ENCODE assay signal across 20 cellular contexts in the genomic region with DNA sequence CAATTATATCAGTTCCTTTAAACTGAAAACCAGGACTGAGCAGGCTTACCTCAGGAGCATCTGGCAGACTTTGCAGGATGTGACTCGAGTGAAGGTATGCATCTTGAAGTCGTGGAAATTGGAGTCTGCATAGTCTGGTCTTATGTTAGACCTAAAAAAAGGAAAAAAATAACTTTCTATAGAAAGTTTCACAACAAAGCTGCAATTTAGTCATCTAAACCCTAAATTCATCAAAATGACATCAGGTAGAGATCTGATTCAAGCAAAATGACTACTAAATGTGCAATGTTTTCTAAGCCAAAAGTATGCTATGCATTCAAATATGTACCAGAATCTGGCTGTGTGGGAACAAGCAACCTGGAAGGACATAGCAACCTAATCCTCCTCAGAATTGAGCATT.
"Had no signal": no experiment of that assay in that cellular context is flagged by ENCODE, and none has a peak within 500 bp of the region (broad histone marks: within the 10 kb centered on the region; RNA-seq: fewer than 3 reads in every experiment).

No MANE protein-coding gene starts in this region.

- H3K27me3 ChIP-seq: cardiac muscle cell, dorsolateral prefrontal cortex, gastroesophageal sphincter, heart right ventricle, neural progenitor cell, right atrium auricular region had no signal

- DNase-seq: activated CD4-positive, alpha-beta T cell treated with anti-CD3 and anti-CD28 coated beads, Interleukin-2, amount 10 ng/mL, durations not matched to agents 7 days and 5 days; activated CD8-positive, alpha-beta T cell treated with anti-CD3 and anti-CD28 coated beads, Interleukin-2, amount 10 ng/mL, durations not matched to agents 7 days and 5 days; activated naive CD4-positive, alpha-beta T cell treated with anti-CD3 and anti-CD28 coated beads for 36 hours; activated naive CD8-positive, alpha-beta T cell treated with anti-CD3 and anti-CD28 coated beads, Interleukin-2, amount 50 U/mL, for 24 hours; activated T-cell treated with anti-CD3 and anti-CD28 coated beads, Interleukin-2, amount 50 U/mL, for 4 hours; aorta; dorsolateral prefrontal cortex; erythroblast; heart right ventricle; mesendoderm; naive thymus-derived CD4-positive, alpha-beta T cell; stimulated activated CD4-positive, alpha-beta T cell treated with anti-CD3 and anti-CD28 coated beads, Interleukin-4, amount 100 ng/mL, for 1 hour; stimulated activated naive CD8-positive, alpha-beta T cell treated with anti-CD3 and anti-CD28 coated beads, Interleukin-15, amount 100 ng/mL, for 72 hours; T-helper 1 cell had no signal

- H3K9me3 ChIP-seq: gastroesophageal sphincter, heart right ventricle, prostate gland, right atrium auricular region had no signal

- H3K36me3 ChIP-seq: cardiac muscle cell, gastroesophageal sphincter, neural progenitor cell, prostate gland, right atrium auricular region had no signal

- H3K4me1 ChIP-seq: gastroesophageal sphincter, heart right ventricle, prostate gland, right atrium auricular region had no signal

- H3K27ac Mint-ChIP-seq: activated CD4-positive, alpha-beta T cell treated with anti-CD3 and anti-CD28 coated beads, Interleukin-2, amount 10 ng/mL, durations not matched to agents 7 days and 5 days; activated CD8-positive, alpha-beta T cell treated with anti-CD3 and anti-CD28 coated beads, Interleukin-2, amount 10 ng/mL, durations not matched to agents 7 days and 5 days; activated naive CD4-positive, alpha-beta T cell treated with anti-CD3 and anti-CD28 coated beads for 36 hours; activated naive CD8-positive, alpha-beta T cell treated with anti-CD3 and anti-CD28 coated beads, Interleukin-2, amount 50 U/mL, for 24 hours; naive thymus-derived CD4-positive, alpha-beta T cell; neural progenitor cell; stimulated activated naive CD8-positive, alpha-beta T cell treated with anti-CD3 and anti-CD28 coated beads, Interleukin-15, amount 100 ng/mL, for 72 hours had no signal

- H3K4me3 Mint-ChIP-seq: activated CD4-positive, alpha-beta T cell treated with anti-CD3 and anti-CD28 coated beads, Interleukin-2, amount 10 ng/mL, durations not matched to agents 7 days and 5 days; activated CD8-positive, alpha-beta T cell treated with anti-CD3 and anti-CD28 coated beads, Interleukin-2, amount 10 ng/mL, durations not matched to agents 7 days and 5 days; activated naive CD4-positive, alpha-beta T cell treated with anti-CD3 and anti-CD28 coated beads for 36 hours; activated naive CD8-positive, alpha-beta T cell treated with anti-CD3 and anti-CD28 coated beads, Interleukin-2, amount 50 U/mL, for 24 hours; activated T-cell treated with anti-CD3 and anti-CD28 coated beads, Interleukin-2, amount 50 U/mL, for 4 hours; naive thymus-derived CD4-positive, alpha-beta T cell; neural progenitor cell; stimulated activated naive CD8-positive, alpha-beta T cell treated with anti-CD3 and anti-CD28 coated beads, Interleukin-15, amount 100 ng/mL, for 72 hours had no signal

- H3K9me3 Mint-ChIP-seq: activated CD4-positive, alpha-beta T cell treated with anti-CD3 and anti-CD28 coated beads, Interleukin-2, amount 10 ng/mL, durations not matched to agents 7 days and 5 days; activated naive CD4-positive, alpha-beta T cell treated with anti-CD3 and anti-CD28 coated beads for 36 hours; activated naive CD8-positive, alpha-beta T cell treated with anti-CD3 and anti-CD28 coated beads, Interleukin-2, amount 50 U/mL, for 24 hours; activated T-cell treated with anti-CD3 and anti-CD28 coated beads, Interleukin-2, amount 50 U/mL, for 4 hours; stimulated activated naive CD8-positive, alpha-beta T cell treated with anti-CD3 and anti-CD28 coated beads, Interleukin-15, amount 100 ng/mL, for 72 hours had no signal

- H3K4me1 Mint-ChIP-seq: activated CD4-positive, alpha-beta T cell treated with anti-CD3 and anti-CD28 coated beads, Interleukin-2, amount 10 ng/mL, durations not matched to agents 7 days and 5 days; activated naive CD8-positive, alpha-beta T cell treated with anti-CD3 and anti-CD28 coated beads, Interleukin-2, amount 50 U/mL, for 24 hours; naive thymus-derived CD4-positive, alpha-beta T cell; neural progenitor cell; stimulated activated naive CD8-positive, alpha-beta T cell treated with anti-CD3 and anti-CD28 coated beads, Interleukin-15, amount 100 ng/mL, for 72 hours had no signal

- H3K4me2 ChIP-seq: neural progenitor cell, smooth muscle cell had no signal

- H3K9ac ChIP-seq: neural progenitor cell had no signal

- H3K36me3 Mint-ChIP-seq: neural progenitor cell had no signal

- H2AFZ ChIP-seq: neural progenitor cell had no signal

- H3K27ac ChIP-seq: cardiac muscle cell, dorsolateral prefrontal cortex, gastroesophageal sphincter, heart right ventricle, neural progenitor cell, prostate gland, right atrium auricular region had no signal

- H3K27me3 Mint-ChIP-seq: activated CD4-positive, alpha-beta T cell treated with anti-CD3 and anti-CD28 coated beads, Interleukin-2, amount 10 ng/mL, durations not matched to agents 7 days and 5 days; activated naive CD8-positive, alpha-beta T cell treated with anti-CD3 and anti-CD28 coated beads, Interleukin-2, amount 50 U/mL, for 24 hours; naive thymus-derived CD4-positive, alpha-beta T cell; stimulated activated naive CD8-positive, alpha-beta T cell treated with anti-CD3 and anti-CD28 coated beads, Interleukin-15, amount 100 ng/mL, for 72 hours had no signal

- ATAC-seq: activated CD8-positive, alpha-beta T cell treated with anti-CD3 and anti-CD28 coated beads, Interleukin-2, amount 10 ng/mL, durations not matched to agents 7 days and 5 days; activated naive CD8-positive, alpha-beta T cell treated with anti-CD3 and anti-CD28 coated beads, Interleukin-2, amount 50 U/mL, for 24 hours; activated T-cell treated with anti-CD3 and anti-CD28 coated beads, Interleukin-2, amount 50 U/mL, for 4 hours; gastroesophageal sphincter; heart right ventricle; naive thymus-derived CD4-positive, alpha-beta T cell; stimulated activated naive CD8-positive, alpha-beta T cell treated with anti-CD3 and anti-CD28 coated beads, Interleukin-15, amount 100 ng/mL, for 72 hours had no signal

- H3K4me3 ChIP-seq: cardiac muscle cell, dorsolateral prefrontal cortex, gastroesophageal sphincter, heart right ventricle, neural progenitor cell, prostate gland, right atrium auricular region, smooth muscle cell had no signal
